ENCODE assay signal across 8 cellular contexts in the genomic region with DNA sequence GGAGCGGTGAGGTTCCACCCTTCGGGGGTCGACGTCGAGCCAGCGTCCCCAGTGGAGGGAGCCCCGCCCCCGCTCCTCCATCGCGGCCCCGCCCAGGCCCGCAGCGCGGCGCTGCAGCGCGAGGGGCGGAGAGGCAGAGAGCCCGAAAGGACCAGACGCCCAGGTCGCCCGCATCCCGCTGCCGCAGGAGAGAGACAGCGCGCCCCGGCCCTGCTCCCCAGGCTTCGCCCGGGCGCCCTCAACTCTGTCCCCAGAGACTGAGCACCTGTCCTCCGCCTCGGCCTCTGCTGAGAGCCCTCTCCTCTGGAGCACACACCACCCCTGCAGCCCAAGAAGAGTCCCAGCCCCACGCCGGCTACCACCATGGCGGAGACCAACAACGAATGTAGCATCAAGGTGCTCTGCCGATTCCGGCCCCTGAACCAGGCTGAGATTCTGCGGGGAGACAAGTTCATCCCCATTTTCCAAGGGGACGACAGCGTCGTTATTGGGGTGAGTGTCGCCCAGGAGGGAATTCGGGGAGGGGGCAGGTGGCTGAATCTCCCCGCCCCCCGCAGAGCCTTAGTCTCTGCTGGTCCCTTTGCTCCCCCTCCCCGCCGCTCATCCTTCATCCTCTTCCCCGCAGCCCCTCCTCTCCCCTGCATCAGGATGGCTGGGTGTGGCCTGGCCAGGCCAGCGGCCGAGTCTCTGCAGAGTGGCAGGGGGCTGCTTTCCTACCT. TPM values are rescaled to one million over a fixed set of nuclear protein-coding genes. Genes with fewer than 3 reads are reported as not detected.
DNase-seq lines count a peak whose midpoint lies in the region; ATAC-seq and TF ChIP-seq lines count a peak whose summit lies in the region.

A gene (plus strand): TSS at position 136 of the 719 bp plus-strand sequence. CDS start 228 bp downstream, at position 364.

- TF ChIP-seq CTCF in KMS-11 (conservative IDR thresholded peaks at IDR 0.05; ENCODE audit: low read depth, low read length) = no peak
- no peak for TF ChIP-seq CTCF in mucosa of descending colon (IDR thresholded peaks at IDR 0.05)

- no peak within 1 kb of the TSS; the same call in 1 of the 2 replicates for H3K9ac ChIP-seq in KMS-11
- peak within 1 kb of the TSS in 1 of 2 donors; percentile 16 for H3K9ac ChIP-seq in duodenal mucosa (ENCODE audit: low read depth in 1 of 2, low read length in 2 of 2)

- H3K79me2 ChIP-seq in KMS-11 (ENCODE audit: insufficient read depth, low read depth) = peaks cover 18% of the 10 kb centered on the region

- H3K27ac ChIP-seq in KMS-11 (no peak within 1 kb of the TSS), duodenal mucosa (ENCODE audit: low read depth, low read length) (no peak within 1 kb of the TSS)

- H4K20me1 ChIP-seq in KMS-11 (ENCODE audit: insufficient read depth) = no peaks in the 10 kb centered on the region

- no peaks in the 10 kb centered on the region for H3K36me3 ChIP-seq in KMS-11 (ENCODE audit: insufficient read depth)
- no peaks in the 10 kb centered on the region for H3K36me3 ChIP-seq in duodenal mucosa (ENCODE audit: control insufficient read depth in 1 of 2, insufficient read depth in 2 of 2, low read length in 2 of 2)
- peaks cover 3% of the 10 kb centered on the region for H3K36me3 ChIP-seq in mucosa of descending colon (ENCODE audit: low read depth)

- H3K4me1 ChIP-seq in KMS-11 (ENCODE audit: low read depth, poor library complexity, severe bottlenecking) (peaks cover 41% of the 10 kb centered on the region), duodenal mucosa (ENCODE audit: control insufficient read depth in 1 of 2, insufficient read depth in 2 of 2, low read length in 2 of 2) (peaks cover 18% of the 10 kb centered on the region in 2 donors), mucosa of descending colon (ENCODE audit: low read depth) (peaks cover 11% of the 10 kb centered on the region)

- peak within 1 kb of the TSS; percentile 88 for H2AFZ ChIP-seq in KMS-11 (ENCODE audit: low read depth)

- peaks cover 30% of the 10 kb centered on the region for H3K27me3 ChIP-seq in KMS-11 (ENCODE audit: insufficient read depth, low read depth)
- H3K27me3 ChIP-seq in duodenal mucosa (ENCODE audit: control insufficient read depth in 1 of 2, insufficient read depth in 2 of 2, low read length in 2 of 2) = peaks cover 29 to 35% of the 10 kb centered on the region in 2 donors

- intact Hi-C loops in mucosa of descending colon (cut with DNase I, micrococcal nuclease) = no loop called here

- ATAC-seq in mucosa of descending colon (peak; percentile 18), GM19023 (IDR thresholded peaks at IDR 0.05; ENCODE audit: unreplicated experiment) (no peak), HG03571 (IDR thresholded peaks at IDR 0.05; ENCODE audit: unreplicated experiment) (no peak)

- no peaks in the 10 kb centered on the region for H3K9me3 ChIP-seq in duodenal mucosa (ENCODE audit: control insufficient read depth in 1 of 2, low read length in 2 of 2)
- no peaks in the 10 kb centered on the region for H3K9me3 ChIP-seq in mucosa of descending colon

- H3K4me3 ChIP-seq in KMS-11 (IDR thresholded peaks at IDR 0.05; ENCODE audit: insufficient read depth, low read depth, low read length) (peak within 1 kb of the TSS; percentile 13), duodenal mucosa (ENCODE audit: low read depth in 1 of 2, low read length in 2 of 2) (peak within 1 kb of the TSS; percentile 48 to 53), mucosa of descending colon (no peak within 1 kb of the TSS)

- DNase-seq in DMS114 treated with DMSO at 0.1 percent for 48 hours (lab: John Stamatoyannopoulos, UW; ENCODE audit: unreplicated experiment) (peak; percentile 39), mucosa of descending colon (peak in 2 of 3 donors; percentile 56 to 59)
- peak; percentile 38 to 39 for DNase-seq in activated CD4-positive, alpha-beta T cell treated with anti-CD3 and anti-CD28 coated beads for 4 hours
- DNase-seq in stimulated activated CD8-positive, alpha-beta memory T cell treated with anti-CD3 and anti-CD28 coated beads, Interleukin-7, amount 100 ng/mL, for 24 hours (ENCODE audit: low read depth) = peak; percentile 27

- H3K4me2 ChIP-seq in KMS-11 = peak within 1 kb of the TSS; percentile 80

RNA-seq across cellular contexts. Expression of the gene that starts here (rescaled TPM):
- total RNA-seq in mucosa of descending colon = 1 to 10 TPM in 2 of 3 donors, under 1 TPM in 1; 0.61 to 9.1 (median 1.2) TPM
